8 cellular contexts compared by ENCODE assay signal in genomic region chr19:57888107-57888493, GRCh38. TPM values are rescaled to one million over a fixed set of nuclear protein-coding genes. Genes with fewer than 3 reads are reported as not detected.
DNase-seq lines count a peak whose midpoint lies in the region; ATAC-seq and TF ChIP-seq lines count a peak whose summit lies in the region.

No MANE protein-coding gene starts in this region.

- peak; percentile 2 for ATAC-seq in HG03565 (IDR thresholded peaks at IDR 0.05; ENCODE audit: unreplicated experiment)
- ATAC-seq in central memory CD8-positive, alpha-beta T cell (replicated peaks; ENCODE audit: extremely low read depth, poor library complexity, severe bottlenecking) = no peak
- ATAC-seq in GM21390 (IDR thresholded peaks at IDR 0.05; ENCODE audit: unreplicated experiment) = no peak

- CTCF ChIA-PET in AG04449 (lab: Yijun Ruan, JAX) = interaction anchor here (1.2 to 2.2 kb wide), 5 partner anchors 10 to 267 kb away, joined by 4 to 9 read pairs (median 6); no protein-coding TSS in a partner anchor

- peaks cover 10% of the 10 kb centered on the region for H3K9me3 Mint-ChIP-seq in central memory CD8-positive, alpha-beta T cell

- no peak for TF ChIP-seq CTCF in AG04449 (IDR thresholded peaks at IDR 0.05; ENCODE audit: insufficient read depth, low read length, missing control alignments)

- H3K27ac Mint-ChIP-seq in central memory CD8-positive, alpha-beta T cell (ENCODE audit: low read depth) = peak overlapping the region; percentile 90

- H3K4me1 ChIP-seq in mononuclear cell (ENCODE audit: insufficient read depth, low read length) = peaks cover 25% of the 10 kb centered on the region

- H3K27me3 Mint-ChIP-seq in central memory CD8-positive, alpha-beta T cell = no peaks in the 10 kb centered on the region

- peak overlapping the region; percentile 89 for H3K4me3 Mint-ChIP-seq in central memory CD8-positive, alpha-beta T cell

- peaks cover 7% of the 10 kb centered on the region for H3K36me3 Mint-ChIP-seq in central memory CD8-positive, alpha-beta T cell (ENCODE audit: insufficient read depth)

- no peaks in the 10 kb centered on the region for H3K27me3 ChIP-seq in mononuclear cell (ENCODE audit: insufficient read depth, low read length)

- peak overlapping the region; percentile 92 for H3K4me3 ChIP-seq in AG04449 (ENCODE audit: low read depth, low read length)
- peak overlapping the region; percentile 58 for H3K4me3 ChIP-seq in mononuclear cell (ENCODE audit: low read length)

- peaks cover 21% of the 10 kb centered on the region for H3K4me1 Mint-ChIP-seq in central memory CD8-positive, alpha-beta T cell

- DNase-seq in AG04449 (ENCODE audit: low read depth, low spot score) (no peak), iPS-NIHi11 (ENCODE audit: low spot score) (no peak), NCI-H146 (lab: John Stamatoyannopoulos, UW) (no peak), NCI-H82 (lab: John Stamatoyannopoulos, UW) (no peak)
- no peak for DNase-seq in central memory CD8-positive, alpha-beta T cell (ENCODE audit: low spot score in 2 of 2)

- H3K9me3 ChIP-seq in mononuclear cell (ENCODE audit: low read depth, low read length) = no peaks in the 10 kb centered on the region

- POLR2A ChIA-PET in AG04449 (lab: Yijun Ruan, JAX) = interaction anchor here (0.6 kb wide), 1 partner anchor 295 kb away, joined by 3 read pairs; the partner anchor contains the start of gene ZNF274

RNA-seq across cellular contexts. Expression of gene ZNF814, which starts 0.7 kb away (rescaled TPM):
- total RNA-seq in mononuclear cell = 25.6 TPM

RNA-seq across cellular contexts. Expression of gene ZNF417, which starts 28.3 kb away (rescaled TPM):
- total RNA-seq in mononuclear cell = 23.2 TPM

RNA-seq across cellular contexts. Expression of gene ZNF587, which starts 38.4 kb away (rescaled TPM):
- total RNA-seq in mononuclear cell = 34.0 TPM

RNA-seq across cellular contexts. Expression of gene ZNF418, which starts 47.1 kb away (rescaled TPM):
- 2.7 TPM for total RNA-seq in mononuclear cell

RNA-seq across cellular contexts. Expression of gene ZNF587B, which starts 58.0 kb away (rescaled TPM):
- 25.5 TPM for total RNA-seq in mononuclear cell
